In genomic region chrX:149761858-149762674, GRCh38 we compare ENCODE assay signal across 9 cellular contexts. TPM values are rescaled to one million over a fixed set of nuclear protein-coding genes. Genes with fewer than 3 reads are reported as not detected.
"Had no signal": no experiment of that assay in that cellular context is flagged by ENCODE, and none has a peak within 500 bp of the region (broad histone marks: within the 10 kb centered on the region; RNA-seq: fewer than 3 reads in every experiment).

No MANE protein-coding gene starts in this region.

RNA-seq across cellular contexts. Expression of gene HSFX1, which starts 11.8 kb away (rescaled TPM):
- total RNA-seq: NCI-H460 had no signal

RNA-seq across cellular contexts. Expression of gene MAGEA9, which starts 19.7 kb away (rescaled TPM):
- total RNA-seq: HT1080, IMR-90, NCI-H460, PC-9, Peyer's patch, Right ventricle myocardium inferior, RPMI7951, SJCRH30 had no signal
- polyA plus RNA-seq: HepG2, IMR-90 had no signal

RNA-seq across cellular contexts. Expression of gene MAGEA11, which starts 50.2 kb away (rescaled TPM):
- total RNA-seq: HepG2, IMR-90, PC-9, Peyer's patch, Right ventricle myocardium inferior, SJCRH30 had no signal
- polyA plus RNA-seq: HepG2, IMR-90 had no signal
